Comparison of ENCODE assay signal across 6 cellular contexts in genomic region chr7:135411098-135411497, GRCh38.
"Had no signal": no experiment of that assay in that cellular context is flagged by ENCODE, and none has a peak within 500 bp of the region (broad histone marks: within the 10 kb centered on the region; RNA-seq: fewer than 3 reads in every experiment).

No MANE protein-coding gene starts in this region.

- DNase-seq: GDM1, GF-D8 had no signal

- FAIRE-seq: GM12891, GM12892, GM18507, GM19239 had no signal
